27 cellular contexts compared by ENCODE assay signal in the genomic region with DNA sequence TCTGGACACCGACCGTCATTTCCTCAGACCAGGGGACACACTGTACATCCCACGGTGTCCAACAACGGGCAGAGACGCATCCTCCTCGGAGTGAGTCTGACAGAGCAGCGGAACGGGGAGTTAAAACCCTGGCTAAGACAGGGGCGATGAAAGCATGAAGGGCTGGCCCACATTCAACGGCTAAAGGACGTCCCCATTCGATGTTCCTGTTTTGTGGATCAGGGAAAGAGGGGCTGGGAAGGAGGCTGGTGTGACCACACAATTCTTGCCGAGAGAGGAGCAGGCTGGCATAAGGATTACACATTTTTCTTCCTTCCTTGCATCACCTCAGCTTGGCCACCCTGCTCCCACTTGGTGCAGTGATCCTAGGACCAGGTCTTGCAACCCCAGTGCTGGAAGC.
A peak's percentile ranks its signal among the peaks of the same experiment; 100 is the strongest.
DNase-seq lines count a peak whose midpoint lies in the region; ATAC-seq and TF ChIP-seq lines count a peak whose summit lies in the region.
"Had no signal": no experiment of that assay in that cellular context is flagged by ENCODE, and none has a peak within 500 bp of the region (broad histone marks: within the 10 kb centered on the region; RNA-seq: fewer than 3 reads in every experiment).

No MANE protein-coding gene starts in this region.

- H3K9me3 Mint-ChIP-seq in Caco-2 (ENCODE audit: unreplicated experiment), result no peaks in the 10 kb centered on the region
- H3K9me3 Mint-ChIP-seq in activated B cell treated with CpG ODN at 0.5 μM for 24 hours, result no peaks in the 10 kb centered on the region
- no peaks in the 10 kb centered on the region for H3K9me3 Mint-ChIP-seq in stimulated activated naive B cell treated with anti-CD40 and anti-IgM and Interleukin-4, amounts not matched to agents 10 μg/mL and 1 μg/mL and 100 μg/mL, for 72 hours
- no peaks in the 10 kb centered on the region for H3K9me3 Mint-ChIP-seq in CD8-positive, alpha-beta T cell
- H3K9me3 Mint-ChIP-seq: natural killer cell treated with Interleukin-12 subunit alpha and Interleukin-12 subunit beta and Interleukin-15 and Interleukin-18, amount 100 ng/mL, for 72 hours had no signal

- CTCF ChIA-PET in Caco-2 (lab: Charles Lee), result no interaction called here
- CTCF ChIA-PET in activated B cell treated with CpG ODN at 0.5 μM for 24 hours (lab: Charles Lee), result no interaction called here
- CTCF ChIA-PET in CD8-positive, alpha-beta T cell (lab: Charles Lee), result no interaction called here

- H3K4me1 ChIP-seq in Caco-2 (0 out of 2 replicates have a peak, but pooled peaks cover 3% of the 10 kb centered on the region), BE2C (no peaks in the 10 kb centered on the region)
- H3K4me1 ChIP-seq in CD8-positive, alpha-beta T cell (ENCODE audit: insufficient read depth, low read length), result no peaks in the 10 kb centered on the region
- H3K4me1 ChIP-seq: ascending aorta, HAP-1, right lobe of liver, SJSA1 had no signal

- H3K27me3 Mint-ChIP-seq in Caco-2 (ENCODE audit: insufficient read depth, unreplicated experiment), result no peaks in the 10 kb centered on the region
- no peaks in the 10 kb centered on the region for H3K27me3 Mint-ChIP-seq in activated B cell treated with CpG ODN at 0.5 μM for 24 hours
- H3K27me3 Mint-ChIP-seq in stimulated activated naive B cell treated with anti-CD40 and anti-IgM and Interleukin-4, amounts not matched to agents 10 μg/mL and 1 μg/mL and 100 μg/mL, for 72 hours, result no peaks in the 10 kb centered on the region
- H3K27me3 Mint-ChIP-seq in CD8-positive, alpha-beta T cell (ENCODE audit: low read depth), result no peaks in the 10 kb centered on the region
- H3K27me3 Mint-ChIP-seq: activated naive CD8-positive, alpha-beta T cell; natural killer cell treated with Interleukin-12 subunit alpha and Interleukin-12 subunit beta and Interleukin-15 and Interleukin-18, amount 100 ng/mL, for 72 hours had no signal

- H3K36me3 ChIP-seq in Caco-2 (ENCODE audit: control insufficient read depth, insufficient read depth, low read length), result no peaks in the 10 kb centered on the region
- no peaks in the 10 kb centered on the region; the same call in 1 of the 2 replicates for H3K36me3 ChIP-seq in BE2C
- no peaks in the 10 kb centered on the region for H3K36me3 ChIP-seq in CD8-positive, alpha-beta T cell (ENCODE audit: insufficient read depth, low read length)
- H3K36me3 ChIP-seq: HAP-1, left ventricle myocardium inferior, right lobe of liver had no signal

- H3K9me3 ChIP-seq in Caco-2 (no peaks in the 10 kb centered on the region), BE2C (no peaks in the 10 kb centered on the region)
- no peaks in the 10 kb centered on the region for H3K9me3 ChIP-seq in CD8-positive, alpha-beta T cell (ENCODE audit: low read length)
- H3K9me3 ChIP-seq: ascending aorta, HAP-1, left ventricle myocardium inferior, right lobe of liver, SJSA1 had no signal

- H3K27me3 ChIP-seq in Caco-2 (replicated peaks; ENCODE audit: control insufficient read depth, insufficient read depth, low read length) (no peaks in the 10 kb centered on the region), BE2C (no peaks in the 10 kb centered on the region)
- H3K27me3 ChIP-seq in CD8-positive, alpha-beta T cell (ENCODE audit: insufficient read depth, low read length), result no peaks in the 10 kb centered on the region
- H3K27me3 ChIP-seq: ascending aorta, right lobe of liver, SJSA1 had no signal

- H3K27ac ChIP-seq in CD8-positive, alpha-beta T cell (ENCODE audit: low read depth, low read length), result no peak overlapping the region
- H3K27ac ChIP-seq: ascending aorta, KMS-11, left ventricle myocardium inferior, right lobe of liver, SJSA1 had no signal

- no peak overlapping the region for H3K4me3 ChIP-seq in Caco-2 (ENCODE audit: low read depth, low read length)
- no peak overlapping the region for H3K4me3 ChIP-seq in BE2C (ENCODE audit: low read depth, low read length)
- H3K4me3 ChIP-seq in CD8-positive, alpha-beta T cell (ENCODE audit: low read depth, low read length), result no peak overlapping the region
- H3K4me3 ChIP-seq: ascending aorta, HAP-1, left ventricle myocardium inferior, right lobe of liver, SJSA1 had no signal

- H3K4me1 Mint-ChIP-seq in Caco-2 (ENCODE audit: low read depth, unreplicated experiment), result peaks cover 16% of the 10 kb centered on the region
- peaks cover 46% of the 10 kb centered on the region for H3K4me1 Mint-ChIP-seq in activated B cell treated with CpG ODN at 0.5 μM for 24 hours
- H3K4me1 Mint-ChIP-seq in stimulated activated naive B cell treated with anti-CD40 and anti-IgM and Interleukin-4, amounts not matched to agents 10 μg/mL and 1 μg/mL and 100 μg/mL, for 72 hours, result peaks cover 31 to 58% of the 10 kb centered on the region in 2 donors
- no peaks in the 10 kb centered on the region for H3K4me1 Mint-ChIP-seq in CD8-positive, alpha-beta T cell (ENCODE audit: low read depth)

- H3K4me3 Mint-ChIP-seq in Caco-2 (ENCODE audit: unreplicated experiment) (no peak overlapping the region), activated B cell treated with CpG ODN at 0.5 μM for 24 hours (no peak overlapping the region)
- no peak overlapping the region for H3K4me3 Mint-ChIP-seq in stimulated activated naive B cell treated with anti-CD40 and anti-IgM and Interleukin-4, amounts not matched to agents 10 μg/mL and 1 μg/mL and 100 μg/mL, for 72 hours
- H3K4me3 Mint-ChIP-seq in CD8-positive, alpha-beta T cell, result no peak overlapping the region
- H3K4me3 Mint-ChIP-seq: activated naive CD8-positive, alpha-beta T cell; natural killer cell treated with Interleukin-12 subunit alpha and Interleukin-12 subunit beta and Interleukin-15 and Interleukin-18, amount 100 ng/mL, for 72 hours had no signal

- DNase-seq in Caco-2 (no peak), activated B cell treated with CpG ODN at 0.5 μM for 24 hours (no peak), mesenteric fat pad (ENCODE audit: low spot score) (peak; percentile 83), BE2C (no peak), midbrain (lab: John Stamatoyannopoulos, UW) (no peak)
- DNase-seq in stimulated activated naive B cell treated with anti-CD40 and anti-IgM and Interleukin-4, amounts not matched to agents 10 μg/mL and 1 μg/mL and 100 μg/mL, for 72 hours, result no peak
- DNase-seq in CD8-positive, alpha-beta T cell, result no peak
- DNase-seq: activated CD4-positive, alpha-beta T cell treated with anti-CD3 and anti-CD28 coated beads, Interleukin-2, amount 50 U/mL, for 4 hours; activated CD4-positive, CD25-positive, alpha-beta regulatory T cell; activated effector memory CD4-positive, alpha-beta T cell treated with Interleukin-2 at 50 U/mL for 16 hours; central memory CD4-positive, alpha-beta T cell; COR-L47; left ventricle myocardium inferior; MM.1S; NCI-H2081; NCI-H345; NCI-H774; right lobe of liver; stimulated activated CD4-positive, alpha-beta T cell treated with anti-CD3 and anti-CD28 coated beads, Interleukin-4, amount 100 ng/mL, for 24 hours; stimulated activated naive CD4-positive, alpha-beta T cell had no signal

- BruUV-seq in Caco-2 (replicated peaks; lab: Mats Ljungman, UMichigan), result no TSS peak

- POLR2A ChIA-PET in Caco-2 (lab: Charles Lee) (no interaction called here), activated B cell treated with CpG ODN at 0.5 μM for 24 hours (lab: Charles Lee) (no interaction called here)
- POLR2A ChIA-PET in CD8-positive, alpha-beta T cell (lab: Charles Lee), result no interaction called here

- intact Hi-C loops in Caco-2 (cut with micrococcal nuclease; ENCODE audit: unreplicated experiment), result no loop called here
- intact Hi-C loops in activated B cell treated with CpG ODN at 0.5 μM for 24 hours (cut with micrococcal nuclease), result no loop called here
- intact Hi-C loops in CD8-positive, alpha-beta T cell (cut with DNase I, micrococcal nuclease), result no loop called here

- ATAC-seq in activated B cell treated with CpG ODN at 0.5 μM for 24 hours (ENCODE audit: low read depth), result no peak
- ATAC-seq in stimulated activated naive B cell treated with anti-CD40 and anti-IgM and Interleukin-4, amounts not matched to agents 10 μg/mL and 1 μg/mL and 100 μg/mL, for 72 hours (replicated peaks), result no peak
- ATAC-seq in GM18907 (IDR thresholded peaks at IDR 0.05; ENCODE audit: unreplicated experiment), result no peak
- ATAC-seq in CD8-positive, alpha-beta T cell, result no peak
- ATAC-seq: right lobe of liver had no signal

- H3K27ac Mint-ChIP-seq in Caco-2 (ENCODE audit: unreplicated experiment) (peak overlapping the region; percentile 22), activated B cell treated with CpG ODN at 0.5 μM for 24 hours (peak overlapping the region; percentile 43)
- peak overlapping the region; percentile 84 for H3K27ac Mint-ChIP-seq in stimulated activated naive B cell treated with anti-CD40 and anti-IgM and Interleukin-4, amounts not matched to agents 10 μg/mL and 1 μg/mL and 100 μg/mL, for 72 hours
- H3K27ac Mint-ChIP-seq in CD8-positive, alpha-beta T cell, result no peak overlapping the region
- H3K27ac Mint-ChIP-seq: activated naive CD8-positive, alpha-beta T cell; natural killer cell treated with Interleukin-12 subunit alpha and Interleukin-12 subunit beta and Interleukin-15 and Interleukin-18, amount 100 ng/mL, for 72 hours had no signal

- H3K36me3 Mint-ChIP-seq in Caco-2 (ENCODE audit: insufficient read depth, unreplicated experiment) (peaks cover 38% of the 10 kb centered on the region), activated B cell treated with CpG ODN at 0.5 μM for 24 hours (ENCODE audit: low read depth) (peaks cover 37% of the 10 kb centered on the region)
- H3K36me3 Mint-ChIP-seq in stimulated activated naive B cell treated with anti-CD40 and anti-IgM and Interleukin-4, amounts not matched to agents 10 μg/mL and 1 μg/mL and 100 μg/mL, for 72 hours, result peaks cover 20 to 51% of the 10 kb centered on the region in 2 donors
- peaks cover 30% of the 10 kb centered on the region for H3K36me3 Mint-ChIP-seq in CD8-positive, alpha-beta T cell
- H3K36me3 Mint-ChIP-seq: natural killer cell treated with Interleukin-12 subunit alpha and Interleukin-12 subunit beta and Interleukin-15 and Interleukin-18, amount 100 ng/mL, for 72 hours had no signal

- TF ChIP-seq CTCF in Caco-2 (IDR thresholded peaks at IDR 0.05; ENCODE audit: insufficient read depth in 1 of 2, low read depth in 1 of 2, low read length in 1 of 2, severe bottlenecking in 1 of 2, unreplicated experiment in 1 of 2), result no peak
- TF ChIP-seq CTCF in activated B cell treated with CpG ODN at 0.5 μM for 24 hours (IDR thresholded peaks at IDR 0.05), result no peak
- TF ChIP-seq CTCF in BE2C (IDR thresholded peaks at IDR 0.05; ENCODE audit: low read depth, low read length), result no peak
- no peak for TF ChIP-seq CTCF in CD8-positive, alpha-beta T cell (IDR thresholded peaks at IDR 0.05)
